ENCODE assay signal across 8 cellular contexts in genomic region chr17:44775838-44776621, GRCh38. TPM values are rescaled to one million over a fixed set of nuclear protein-coding genes. Genes with fewer than 3 reads are reported as not detected.
DNase-seq lines count a peak whose midpoint lies in the region; ATAC-seq and TF ChIP-seq lines count a peak whose summit lies in the region.

No MANE protein-coding gene starts in this region.

- no peak for TF ChIP-seq POLR2A in upper lobe of left lung (IDR thresholded peaks at IDR 0.05)

- DNase-seq in AG04449 (ENCODE audit: low read depth, low spot score) (no peak), NCI-H128 (lab: John Stamatoyannopoulos, UW; ENCODE audit: unreplicated experiment) (peak; percentile 48), caudate nucleus (lab: John Stamatoyannopoulos, UW) (peak in 3 of 61 donors; percentile 34 to 71 (median 53)), memory B cell (ENCODE audit: low spot score in 2 of 2) (no peak), upper lobe of left lung (peak in 1 of 2 donors; percentile 57), SKM-1 treated with dmso at 0.1 percent for 144 hours (lab: John Stamatoyannopoulos, UW; ENCODE audit: unreplicated experiment) (no peak), GM20000 (ENCODE audit: low spot score) (no peak)

- TF ChIP-seq CTCF in AG04449 (IDR thresholded peaks at IDR 0.05; ENCODE audit: insufficient read depth, low read length, missing control alignments) (no peak), upper lobe of left lung (IDR thresholded peaks at IDR 0.05) (no peak), GM20000 (IDR thresholded peaks at IDR 0.05; ENCODE audit: extremely low read depth, missing control alignments) (no peak)

- ATAC-seq in GM19463 (IDR thresholded peaks at IDR 0.05; ENCODE audit: unreplicated experiment) (peak; percentile 7), memory B cell (ENCODE audit: low read depth) (no peak), upper lobe of left lung (ENCODE audit: low FRiP score in 2 of 2) (peak; percentile 2 to 7)

- 8 to 11% methylated on average over 18 to 43 of the region's 43 CpGs for WGBS in upper lobe of left lung, 2 donors

- no peaks in the 10 kb centered on the region for H3K9me3 Mint-ChIP-seq in memory B cell

- H3K27me3 Mint-ChIP-seq in memory B cell: peaks cover 13% of the 10 kb centered on the region

- peak overlapping the region; percentile 42 for H3K27ac Mint-ChIP-seq in memory B cell

- no peaks in the 10 kb centered on the region for H3K36me3 ChIP-seq in upper lobe of left lung

- TF ChIP-seq EP300 in upper lobe of left lung (IDR thresholded peaks at IDR 0.05): no peak

- H3K36me3 Mint-ChIP-seq in memory B cell: no peaks in the 10 kb centered on the region

- peak overlapping the region; percentile 96 for H3K4me3 Mint-ChIP-seq in memory B cell

- H3K27ac ChIP-seq in caudate nucleus (ENCODE audit: low read depth, low read length): peak overlapping the region; percentile 21
- peak overlapping the region in 3 of 4 donors; percentile 24 to 73 (median 53) for H3K27ac ChIP-seq in upper lobe of left lung

- H3K27me3 ChIP-seq in upper lobe of left lung: peaks cover 0 to 12% (median 1%) of the 10 kb centered on the region in 4 donors

- H3K4me1 Mint-ChIP-seq in memory B cell: peaks cover 18% of the 10 kb centered on the region

- POLR2A ChIA-PET in AG04449 (lab: Yijun Ruan, JAX): interaction anchor here (0.6 to 0.8 kb wide), 2 partner anchors 91 to 249 kb away, joined by 3 read pairs; no protein-coding TSS in a partner anchor

- CTCF ChIA-PET in AG04449 (lab: Yijun Ruan, JAX): interaction anchor here (0.7 to 18.3 kb wide), 24 partner anchors 9 to 359 kb away, joined by 3 to 823 read pairs (median 8); partner anchors contain the start of genes ACBD4, ADAM11 and HIGD1B

- no peaks in the 10 kb centered on the region for H3K9me3 ChIP-seq in upper lobe of left lung

- H3K4me3 ChIP-seq in AG04449 (ENCODE audit: low read depth, low read length) (peak overlapping the region; percentile 60), upper lobe of left lung (peak overlapping the region; percentile 43 to 73 (median 68))

- peaks cover 26 to 41% (median 27%) of the 10 kb centered on the region in 4 donors for H3K4me1 ChIP-seq in upper lobe of left lung

RNA-seq across cellular contexts. Expression of gene ADAM11, which starts 17.2 kb away (rescaled TPM):
- total RNA-seq in upper lobe of left lung: 1 to 10 TPM in 1 of 6 donors, under 1 TPM in 4, not detected in 1; 0.15 to 1.0 (median 0.20) TPM

RNA-seq across cellular contexts. Expression of gene GJC1, which starts 54.1 kb away (rescaled TPM):
- 10 to 100 TPM in 2 of 6 donors, 1 to 10 TPM in 4; 4.2 to 14.8 (median 8.6) TPM for total RNA-seq in upper lobe of left lung
